ENCODE assay signal across 34 cellular contexts in genomic region chr19:51078104-51078503, GRCh38. TPM values are rescaled to one million over a fixed set of nuclear protein-coding genes. Genes with fewer than 3 reads are reported as not detected.
"Had no signal": no experiment of that assay in that cellular context is flagged by ENCODE, and none has a peak within 500 bp of the region (broad histone marks: within the 10 kb centered on the region; RNA-seq: fewer than 3 reads in every experiment).

No MANE protein-coding gene starts in this region.

- H3K27me3 ChIP-seq: adrenal gland, body of pancreas had no signal

- H3K27ac ChIP-seq: adrenal gland, body of pancreas, esophagus muscularis mucosa, foreskin keratinocyte, gastrocnemius medialis had no signal

- H3K4me1 ChIP-seq: adrenal gland, esophagus muscularis mucosa, foreskin keratinocyte, gastrocnemius medialis had no signal

- H3K9me3 ChIP-seq: adrenal gland, body of pancreas, gastrocnemius medialis had no signal

- DNase-seq: activated CD4-positive, alpha-beta memory T cell treated with anti-CD3 and anti-CD28 coated beads, Interleukin-2, amount 10 ng/mL, durations not matched to agents 7 days and 5 days; activated CD4-positive, alpha-beta T cell treated with anti-CD3 and anti-CD28 coated beads for 1 hour; activated CD4-positive, alpha-beta T cell treated with anti-CD3 and anti-CD28 coated beads for 4 hours; activated CD4-positive, alpha-beta T cell treated with anti-CD3 and anti-CD28 coated beads, Interleukin-2, amount 10 ng/mL, durations not matched to agents 7 days and 5 days; activated CD4-positive, alpha-beta T cell treated with anti-CD3 and anti-CD28 coated beads, Interleukin-2, amount 50 U/mL, for 4 hours; activated CD8-positive, alpha-beta memory T cell treated with anti-CD3 and anti-CD28 coated beads, Interleukin-2, amount 10 ng/mL, durations not matched to agents 7 days and 5 days; activated CD8-positive, alpha-beta memory T cell treated with anti-CD3 and anti-CD28 coated beads, Interleukin-2, amount 50 U/mL, for 4 hours; activated effector memory CD4-positive, alpha-beta T cell treated with anti-CD3 and anti-CD28 coated beads, Interleukin-2, amount 50 U/mL, for 16 hours; activated naive CD4-positive, alpha-beta T cell treated with anti-CD3 and anti-CD28 coated beads for 36 hours; activated naive CD8-positive, alpha-beta T cell treated with anti-CD3 and anti-CD28 coated beads for 36 hours; activated naive CD8-positive, alpha-beta T cell treated with anti-CD3 and anti-CD28 coated beads, Interleukin-2, amount 50 U/mL, for 24 hours; activated T-cell treated with anti-CD3 and anti-CD28 coated beads, Interleukin-2, amount 50 U/mL, for 1 hour; activated T-cell treated with anti-CD3 and anti-CD28 coated beads, Interleukin-2, amount 50 U/mL, for 48 hours; adrenal gland; amygdala; aorta; body of pancreas; caudate nucleus; cortex of kidney; dermis blood vessel endothelial cell; effector CD4-positive, alpha-beta T cell; effector memory CD8-positive, alpha-beta T cell; erythroblast; foreskin keratinocyte; gastrocnemius medialis; T-helper 2 cell had no signal

- ATAC-seq: activated CD8-positive, alpha-beta memory T cell treated with anti-CD3 and anti-CD28 coated beads, Interleukin-2, amount 10 ng/mL, durations not matched to agents 7 days and 5 days; activated naive CD8-positive, alpha-beta T cell treated with anti-CD3 and anti-CD28 coated beads, Interleukin-2, amount 50 U/mL, for 24 hours; body of pancreas; effector memory CD8-positive, alpha-beta T cell; foreskin keratinocyte; gastrocnemius medialis had no signal

- FAIRE-seq: colon had no signal

- H3K4me3 ChIP-seq: adrenal gland, body of pancreas, esophagus muscularis mucosa, gastrocnemius medialis had no signal

- H3K36me3 ChIP-seq: adrenal gland, esophagus muscularis mucosa, gastrocnemius medialis had no signal

RNA-seq across cellular contexts. Expression of gene KLK14, which starts 4.6 kb away (rescaled TPM):
- total RNA-seq: body of pancreas, chondrocyte, dermis blood vessel endothelial cell, foreskin keratinocyte, gastrocnemius medialis, glomerular endothelial cell had no signal

RNA-seq across cellular contexts. Expression of gene KLK13, which starts 13.2 kb away (rescaled TPM):
- total RNA-seq: activated CD4-positive, alpha-beta memory T cell treated with anti-CD3 and anti-CD28 coated beads, Interleukin-2, amount 10 ng/mL, durations not matched to agents 7 days and 5 days; activated CD4-positive, alpha-beta T cell treated with anti-CD3 and anti-CD28 coated beads, Interleukin-2, amount 10 ng/mL, durations not matched to agents 7 days and 5 days; activated CD8-positive, alpha-beta memory T cell treated with anti-CD3 and anti-CD28 coated beads for 36 hours; activated CD8-positive, alpha-beta memory T cell treated with anti-CD3 and anti-CD28 coated beads, Interleukin-2, amount 10 ng/mL, durations not matched to agents 7 days and 5 days; activated naive CD4-positive, alpha-beta T cell treated with anti-CD3 and anti-CD28 coated beads for 36 hours; activated naive CD8-positive, alpha-beta T cell treated with anti-CD3 and anti-CD28 coated beads for 36 hours; activated T-helper 1 cell treated with anti-CD3 and anti-CD28 coated beads, Interleukin-12 subunit alpha, Interleukin-12 subunit beta, Interleukin-2, Interleukin-4 antibody, amounts not matched to agents 30 ng/mL and 10 ng/mL and 1 ng/mL, durations not matched to agents 14 hours and 24 hours and 36 hours; activated T-helper 2 cell treated with anti-CD3 and anti-CD28 coated beads, Interferon-gamma antibody, Interleukin-2, Interleukin-4, amounts not matched to agents 10 μg/mL and 5 μg/mL and 100 μg/mL, durations not matched to agents 14 hours and 24 hours and 36 hours; adrenal gland; aorta; chondrocyte; dermis blood vessel endothelial cell; esophagus muscularis mucosa; gastrocnemius medialis; glomerular endothelial cell; T-helper 1 cell treated with Interleukin-12 subunit alpha and Interleukin-12 subunit beta and Interleukin-4 antibody, amounts not matched to agents 30 ng/mL and 1 ng/mL, for 36 hours had no signal

RNA-seq across cellular contexts. Expression of gene KLK12, which starts 43.3 kb away (rescaled TPM):
- total RNA-seq: activated CD4-positive, alpha-beta memory T cell treated with anti-CD3 and anti-CD28 coated beads, Interleukin-2, amount 10 ng/mL, durations not matched to agents 7 days and 5 days; activated CD4-positive, alpha-beta T cell treated with anti-CD3 and anti-CD28 coated beads, Interleukin-2, amount 10 ng/mL, durations not matched to agents 7 days and 5 days; activated CD8-positive, alpha-beta memory T cell treated with anti-CD3 and anti-CD28 coated beads for 36 hours; activated CD8-positive, alpha-beta memory T cell treated with anti-CD3 and anti-CD28 coated beads, Interleukin-2, amount 10 ng/mL, durations not matched to agents 7 days and 5 days; activated naive CD4-positive, alpha-beta T cell treated with anti-CD3 and anti-CD28 coated beads for 36 hours; activated naive CD8-positive, alpha-beta T cell treated with anti-CD3 and anti-CD28 coated beads for 36 hours; activated T-helper 1 cell treated with anti-CD3 and anti-CD28 coated beads, Interleukin-12 subunit alpha, Interleukin-12 subunit beta, Interleukin-2, Interleukin-4 antibody, amounts not matched to agents 30 ng/mL and 10 ng/mL and 1 ng/mL, durations not matched to agents 14 hours and 24 hours and 36 hours; activated T-helper 2 cell treated with anti-CD3 and anti-CD28 coated beads, Interferon-gamma antibody, Interleukin-2, Interleukin-4, amounts not matched to agents 10 μg/mL and 5 μg/mL and 100 μg/mL, durations not matched to agents 14 hours and 24 hours and 36 hours; adrenal gland; aorta; body of pancreas; chondrocyte; dermis blood vessel endothelial cell; esophagus muscularis mucosa; foreskin keratinocyte; gastrocnemius medialis; glomerular endothelial cell; T-helper 1 cell treated with Interleukin-12 subunit alpha and Interleukin-12 subunit beta and Interleukin-4 antibody, amounts not matched to agents 30 ng/mL and 1 ng/mL, for 36 hours had no signal
- polyA plus RNA-seq: aorta had no signal

RNA-seq across cellular contexts. Expression of gene SIGLEC9, which starts 46.6 kb away (rescaled TPM):
- total RNA-seq: chondrocyte, dermis blood vessel endothelial cell, foreskin keratinocyte, glomerular endothelial cell had no signal
- polyA plus RNA-seq: foreskin keratinocyte had no signal
